In the genomic region with DNA sequence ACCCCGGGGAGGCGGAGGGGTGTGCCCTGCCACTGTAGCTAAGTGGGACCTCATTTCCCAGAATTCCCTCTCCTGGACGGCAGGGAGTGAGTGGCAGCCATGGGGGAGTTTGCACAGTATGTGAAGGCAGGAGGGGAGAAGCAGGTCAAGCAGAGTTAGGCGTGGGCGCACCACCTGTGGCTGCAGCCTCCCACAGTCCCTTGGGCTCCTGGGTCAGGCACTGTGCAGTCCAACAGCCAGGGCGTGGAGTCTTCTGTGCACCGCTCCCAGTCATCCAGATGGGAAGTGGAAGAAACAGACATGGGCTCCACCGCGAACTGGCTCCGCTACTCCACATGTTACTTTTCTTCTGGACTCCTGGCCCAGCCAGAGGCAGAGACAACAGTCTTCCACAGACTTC, we compare ENCODE assay signal across 20 cellular contexts.
DNase-seq lines count a peak whose midpoint lies in the region; FAIRE-seq and TF ChIP-seq lines count a peak whose summit lies in the region.
"Had no signal": no experiment of that assay in that cellular context is flagged by ENCODE, and none has a peak within 500 bp of the region (broad histone marks: within the 10 kb centered on the region; RNA-seq: fewer than 3 reads in every experiment).

No MANE protein-coding gene starts in this region.

- no peak for TF ChIP-seq CTCF in SU-DHL-6 (IDR thresholded peaks at IDR 0.05; ENCODE audit: insufficient read depth, low read length, poor library complexity, severe bottlenecking)
- no peak for TF ChIP-seq CTCF in left ventricle myocardium inferior (IDR thresholded peaks at IDR 0.05; ENCODE audit: borderline replicate concordance)
- no peak for TF ChIP-seq CTCF in adrenal gland (IDR thresholded peaks at IDR 0.05)

- DNase-seq in NCI-H2171 treated with DMSO at 0.1 percent for 48 hours (lab: John Stamatoyannopoulos, UW) (peak; percentile 10), NCI-H2171 (lab: John Stamatoyannopoulos, UW) (no peak), left ventricle myocardium inferior (peak; percentile 22), GM12891 (ENCODE audit: insufficient read length, low spot score) (no peak), SHP77 (lab: John Stamatoyannopoulos, UW) (no peak), adrenal gland (no peak)
- DNase-seq: ACHN; CD4-positive, alpha-beta memory T cell; MG63; NCI-H1694 treated with DMSO at 0.1 percent for 48 hours; NCI-H510A; NCI-H774; Peyer's patch; SW 1271 had no signal

- H3K27me3 ChIP-seq in SU-DHL-6 (ENCODE audit: low read length) (no peaks in the 10 kb centered on the region), left ventricle myocardium inferior (ENCODE audit: low read depth) (no peaks in the 10 kb centered on the region), subcutaneous abdominal adipose tissue (ENCODE audit: control insufficient read depth in 5 of 5, insufficient read depth in 4 of 5, low read length in 5 of 5) (no peaks in the 10 kb centered on the region), adrenal gland (no peaks in the 10 kb centered on the region)
- H3K27me3 ChIP-seq: BLaER1 treated with 17β-estradiol and CSF1 and Interleukin-3, amounts not matched to agents 10 nM and 100 nM; MG63; Peyer's patch had no signal

- H3K4me2 ChIP-seq in SU-DHL-6 (ENCODE audit: low read depth, low read length, poor library complexity, severe bottlenecking) = peak overlapping the region; percentile 45
- H3K4me2 ChIP-seq: BLaER1 treated with 17β-estradiol and CSF1 and Interleukin-3, amounts not matched to agents 10 nM and 100 nM had no signal

- H3K4me3 ChIP-seq in SU-DHL-6 (ENCODE audit: insufficient read depth, low read length, poor library complexity, severe bottlenecking) = no peak overlapping the region
- no peak overlapping the region for H3K4me3 ChIP-seq in left ventricle myocardium inferior
- H3K4me3 ChIP-seq in subcutaneous abdominal adipose tissue (ENCODE audit: low read depth in 1 of 5, low read length in 5 of 5) = peak overlapping the region; percentile 15 to 62 (median 54)
- H3K4me3 ChIP-seq in adrenal gland = no peak overlapping the region
- H3K4me3 ChIP-seq: BLaER1 treated with 17β-estradiol and CSF1 and Interleukin-3, amounts not matched to agents 10 nM and 100 nM; MG63; Peyer's patch had no signal

- H3K36me3 ChIP-seq in SU-DHL-6 (ENCODE audit: low read length) (no peaks in the 10 kb centered on the region), left ventricle myocardium inferior (no peaks in the 10 kb centered on the region), subcutaneous abdominal adipose tissue (ENCODE audit: control insufficient read depth in 5 of 5, insufficient read depth in 5 of 5, low read length in 5 of 5) (no peaks in the 10 kb centered on the region), adrenal gland (replicated peaks in 1 of 2) (no peaks in the 10 kb centered on the region)
- H3K36me3 ChIP-seq: MG63, Peyer's patch had no signal

- H3F3A ChIP-seq in SU-DHL-6 (ENCODE audit: insufficient read depth) = peaks cover 21% of the 10 kb centered on the region

- intact Hi-C loops in left ventricle myocardium inferior (cut with micrococcal nuclease) (no loop called here), adrenal gland (cut with DNase I) (no loop called here)

- H3K27ac ChIP-seq in SU-DHL-6 (ENCODE audit: low read depth, low read length) = peak overlapping the region; percentile 79
- H3K27ac ChIP-seq in left ventricle myocardium inferior (replicated peaks) = no peak overlapping the region
- H3K27ac ChIP-seq in subcutaneous abdominal adipose tissue (ENCODE audit: low read depth, low read length) = no peak overlapping the region
- no peak overlapping the region for H3K27ac ChIP-seq in adrenal gland
- H3K27ac ChIP-seq: 22Rv1; BLaER1 treated with 17β-estradiol and CSF1 and Interleukin-3, amounts not matched to agents 10 nM and 100 nM; Peyer's patch had no signal

- TF ChIP-seq POLR2A in GM12891 (IDR thresholded peaks at IDR 0.05; ENCODE audit: low read depth, low read length) = no peak
- TF ChIP-seq POLR2A in adrenal gland (IDR thresholded peaks at IDR 0.05) = no peak

- WGBS in adrenal gland, 4 donors = 88 to 94% (median 90%) methylated on average over 7 to 10 of the region's 10 CpGs

- H3K9me3 ChIP-seq in SU-DHL-6 (ENCODE audit: insufficient read depth, low read length) = no peaks in the 10 kb centered on the region
- H3K9me3 ChIP-seq in left ventricle myocardium inferior (replicated peaks) = no peaks in the 10 kb centered on the region
- no peaks in the 10 kb centered on the region for H3K9me3 ChIP-seq in subcutaneous abdominal adipose tissue (ENCODE audit: control insufficient read depth in 5 of 5, low read length in 5 of 5)
- no peaks in the 10 kb centered on the region for H3K9me3 ChIP-seq in adrenal gland (replicated peaks in 1 of 3)
- H3K9me3 ChIP-seq: MG63, Peyer's patch had no signal

- FAIRE-seq in GM12891 (lab: Jason Lieb, UNC) = no peak
- FAIRE-seq: G401.6, GM19239 had no signal

- H3K9ac ChIP-seq in SU-DHL-6 (ENCODE audit: low read length) = no peak overlapping the region
- H3K9ac ChIP-seq in subcutaneous abdominal adipose tissue (ENCODE audit: low read length in 5 of 5) = no peak overlapping the region
- H3K9ac ChIP-seq: BLaER1 treated with 17β-estradiol and CSF1 and Interleukin-3, amounts not matched to agents 10 nM and 100 nM had no signal

- 0 out of 2 replicates have a peak, but pooled peaks cover 11% of the 10 kb centered on the region for H3K79me2 ChIP-seq in SU-DHL-6 (ENCODE audit: insufficient read depth, low read length)

- H4K20me1 ChIP-seq in SU-DHL-6 (ENCODE audit: low read depth, low read length) = no peaks in the 10 kb centered on the region
- H4K20me1 ChIP-seq: BLaER1 treated with 17β-estradiol and CSF1 and Interleukin-3, amounts not matched to agents 10 nM and 100 nM had no signal

- H3K9me2 ChIP-seq in SU-DHL-6 (replicated peaks; ENCODE audit: insufficient read depth, low read length) = no peaks in the 10 kb centered on the region

- no peak overlapping the region for H2AFZ ChIP-seq in SU-DHL-6 (ENCODE audit: low read depth, low read length, severe bottlenecking)

- H3K4me1 ChIP-seq in left ventricle myocardium inferior (no peaks in the 10 kb centered on the region), subcutaneous abdominal adipose tissue (ENCODE audit: control insufficient read depth in 5 of 5, insufficient read depth in 5 of 5, low read length in 5 of 5) (peaks cover 2 to 10% (median 8%) of the 10 kb centered on the region in 5 donors), adrenal gland (replicated peaks in 1 of 2) (no peaks in the 10 kb centered on the region)
- H3K4me1 ChIP-seq: Peyer's patch had no signal

TF ChIP-seq in GM12891, 5 proteins besides CTCF, POLR2A, EP300 and RAD21:
- TF ChIP-seq POU2F2 (IDR thresholded peaks at IDR 0.05; ENCODE audit: low read depth, low read length) (no peak), SPI1 (IDR thresholded peaks at IDR 0.05; ENCODE audit: low read depth, low read length) (no peak), POLR2AphosphoS5 (IDR thresholded peaks at IDR 0.05; ENCODE audit: low read depth, low read length) (no peak), TAF1 (IDR thresholded peaks at IDR 0.05; ENCODE audit: low read depth, low read length) (no peak), PAX5 (IDR thresholded peaks at IDR 0.05; ENCODE audit: insufficient read depth, low read length, severe bottlenecking) (no peak)
TF ChIP-seq in GM12891: peak in this region for 0.

Comparison
In these comparisons a context has a peak if more than half of its experiments do, and no peak if none do; other contexts are left out.
1. DNase-seq: peak in NCI-H2171 treated with DMSO at 0.1 percent for 48 hours (single experiment) and left ventricle myocardium inferior (single experiment); none in NCI-H2171 (single experiment), GM12891 (single experiment), SHP77 (0 of 2) and adrenal gland (0 of 7).
2. H3K4me3 ChIP-seq: peak in subcutaneous abdominal adipose tissue (5 of 5); none in SU-DHL-6 (single experiment), left ventricle myocardium inferior (single experiment) and adrenal gland (0 of 4).